9 cellular contexts compared by ENCODE assay signal in the genomic region with DNA sequence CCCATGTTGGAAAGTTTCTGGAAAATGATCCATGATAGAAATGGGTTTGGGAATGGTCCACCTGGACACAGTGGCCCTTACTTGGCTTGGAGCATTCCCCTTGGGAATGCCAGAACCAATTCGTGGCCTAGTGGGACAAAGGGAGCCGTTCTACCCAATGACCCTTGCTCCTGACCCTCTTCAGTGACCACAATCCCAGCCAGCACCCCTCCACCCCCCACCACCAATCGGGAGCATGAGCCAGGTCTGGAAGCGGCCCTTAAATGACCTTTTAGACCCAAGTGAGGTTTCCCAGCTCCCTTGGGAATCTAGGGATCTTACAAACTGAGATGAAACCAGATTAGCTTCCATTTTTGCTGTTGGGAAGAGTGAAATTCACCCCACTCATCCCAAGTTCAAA. TPM values are rescaled to one million over a fixed set of nuclear protein-coding genes. Genes with fewer than 3 reads are reported as not detected.
DNase-seq lines count a peak whose midpoint lies in the region; ATAC-seq, FAIRE-seq and TF ChIP-seq lines count a peak whose summit lies in the region.
"Had no signal": no experiment of that assay in that cellular context is flagged by ENCODE, and none has a peak within 500 bp of the region (broad histone marks: within the 10 kb centered on the region; RNA-seq: fewer than 3 reads in every experiment).

No MANE protein-coding gene starts in this region.

- H3K27ac ChIP-seq in IMR-90 (ENCODE audit: insufficient read depth, low read length) (peak overlapping the region; percentile 34; the same call in 1 of the 2 replicates), ascending aorta (peak overlapping the region; percentile 74 to 76), mesodermal cell (ENCODE audit: low read depth, low read length, severe bottlenecking) (peak overlapping the region; percentile 29), subcutaneous abdominal adipose tissue (ENCODE audit: low read depth, low read length) (peak overlapping the region; percentile 97)

- DNase-seq in IMR-90 (no peak), ascending aorta (ENCODE audit: low spot score in 2 of 2) (no peak), GM12892 (ENCODE audit: insufficient read length) (no peak), erythroblast (lab: John Stamatoyannopoulos, UW) (no peak), cerebellum (ENCODE audit: low spot score) (no peak), SKM-1 (lab: John Stamatoyannopoulos, UW; ENCODE audit: unreplicated experiment) (no peak)

- H4K5ac ChIP-seq in IMR-90 (ENCODE audit: low read depth, low read length), result peak overlapping the region; percentile 85

- no peaks in the 10 kb centered on the region for H3K9me3 ChIP-seq in IMR-90 (ENCODE audit: control insufficient read depth, insufficient read depth, low read length)
- no peaks in the 10 kb centered on the region for H3K9me3 ChIP-seq in ascending aorta
- H3K9me3 ChIP-seq in mesodermal cell (ENCODE audit: control insufficient read depth, low read length), result no peaks in the 10 kb centered on the region
- H3K9me3 ChIP-seq in subcutaneous abdominal adipose tissue (ENCODE audit: control insufficient read depth in 5 of 5, low read length in 5 of 5), result no peaks in the 10 kb centered on the region

- H3K9ac ChIP-seq in IMR-90 (ENCODE audit: low read depth, low read length) (no peak overlapping the region), subcutaneous abdominal adipose tissue (ENCODE audit: low read length in 5 of 5) (peak overlapping the region in 4 of 5 donors; percentile 49 to 75 (median 60))

- 0 out of 2 replicates have a peak overlapping the region, but pooled peaks have one; percentile 40 for H3K4ac ChIP-seq in IMR-90 (ENCODE audit: low read depth, low read length)

- CTCF ChIA-PET in IMR-90 (lab: Yijun Ruan, JAX), result interaction anchor here (0.9 kb wide), 1 partner anchor 18 kb away, joined by 3 read pairs; no protein-coding TSS in a partner anchor

- H4K91ac ChIP-seq in IMR-90 (ENCODE audit: insufficient read depth, low read depth, low read length), result peak overlapping the region; percentile 19; the same call in 1 of the 2 replicates

- ATAC-seq in IMR-90 (ENCODE audit: low read depth), result no peak

- no peak for FAIRE-seq in GM12892 (lab: Jason Lieb, UNC)
- FAIRE-seq: GM12878 had no signal

- H2BK120ac ChIP-seq in IMR-90 (ENCODE audit: low read depth, low read length), result no peak overlapping the region; the same call in 1 of the 2 replicates

- in situ Hi-C loops in IMR-90 (cut with MboI; ENCODE audit: low sequenced_read_pairs), result no loop called here

- peaks cover 3% of the 10 kb centered on the region; the same call in 1 of the 2 replicates for H3K9me1 ChIP-seq in IMR-90 (ENCODE audit: insufficient read depth, low read length)

- peak overlapping the region in 1 of 2 experiments; percentile 43; a peak in 2 of 4 replicates for H4K8ac ChIP-seq in IMR-90 (ENCODE audit: low read depth in 2 of 2, low read length in 2 of 2)

- H3K4me3 ChIP-seq in IMR-90 (ENCODE audit: insufficient read depth, low read depth, low read length) (no peak overlapping the region), ascending aorta (peak overlapping the region in 1 of 2 donors; percentile 6), mesodermal cell (ENCODE audit: extremely low read depth, insufficient read depth, low read length, poor library complexity, severe bottlenecking) (no peak overlapping the region), subcutaneous abdominal adipose tissue (ENCODE audit: low read depth in 1 of 5, low read length in 5 of 5) (no peak overlapping the region)
- H3K4me3 ChIP-seq: GM12878 had no signal

- no peak overlapping the region for H3K56ac ChIP-seq in IMR-90 (ENCODE audit: extremely low read depth, insufficient read depth, low read length)

- H2AK9ac ChIP-seq in IMR-90 (replicated peaks; ENCODE audit: low read depth, low read length, poor library complexity), result peak overlapping the region; percentile 43

- WGBS in IMR-90 (ENCODE audit: extremely low coverage in 2 of 2, insufficient read length in 1 of 2), 2 experiments, result 100% methylated on average over 1 of the region's 4 CpGs; no CpG with 5 or more reads in 1 of the 2 experiments
- 76 to 83% methylated on average over 2 to 3 of the region's 4 CpGs for WGBS in mesodermal cell (ENCODE audit: insufficient coverage in 2 of 2), 2 experiments

- no peaks in the 10 kb centered on the region for H4K20me1 ChIP-seq in IMR-90 (ENCODE audit: insufficient read depth, low read length)

- POLR2A ChIA-PET in IMR-90 (lab: Charles Lee; ENCODE audit: unreplicated experiment), result no interaction called here

- H3K36me3 ChIP-seq in IMR-90 (ENCODE audit: control insufficient read depth, insufficient read depth, low read length), result no peaks in the 10 kb centered on the region
- no peaks in the 10 kb centered on the region for H3K36me3 ChIP-seq in ascending aorta
- no peaks in the 10 kb centered on the region for H3K36me3 ChIP-seq in mesodermal cell (ENCODE audit: control insufficient read depth, insufficient read depth, low read length)
- H3K36me3 ChIP-seq in subcutaneous abdominal adipose tissue (ENCODE audit: control insufficient read depth in 5 of 5, insufficient read depth in 5 of 5, low read length in 5 of 5), result no peaks in the 10 kb centered on the region

- no peaks in the 10 kb centered on the region for H3K79me1 ChIP-seq in IMR-90 (ENCODE audit: low read depth in 1 of 2, low read length in 2 of 2)

- no peak overlapping the region for H2BK15ac ChIP-seq in IMR-90 (ENCODE audit: low read depth, low read length)

- H3K14ac ChIP-seq in IMR-90 (replicated peaks; ENCODE audit: low read depth, low read length), result no peak overlapping the region

- H2AFZ ChIP-seq in IMR-90 (replicated peaks; ENCODE audit: low read length, poor library complexity), result peak overlapping the region; percentile 51

- BruUV-seq in IMR-90 (replicated peaks; lab: Mats Ljungman, UMichigan), result no TSS peak

- TF ChIP-seq CTCF in IMR-90 (conservative IDR thresholded peaks at IDR 0.05; ENCODE audit: low read depth, low read length) (no peak), ascending aorta (IDR thresholded peaks at IDR 0.05) (no peak)

- H2AK5ac ChIP-seq in IMR-90 (ENCODE audit: low read depth, low read length), result no peak overlapping the region

- intact Hi-C loops in IMR-90 (cut with micrococcal nuclease) (no loop called here), ascending aorta (cut with DNase I) (loop anchor here (1.0 to 10.0 kb wide), 10 partner anchors 51 to 1999 kb away; a partner anchor contains a TSS)

- no peak for TF ChIP-seq RAD21 in IMR-90 (IDR thresholded peaks at IDR 0.05; ENCODE audit: low read length)

- peak overlapping the region; percentile 28 for H3K18ac ChIP-seq in IMR-90 (ENCODE audit: low read depth, low read length)

- H2BK20ac ChIP-seq in IMR-90 (ENCODE audit: low read depth, low read length), result peak overlapping the region; percentile 37

- TF ChIP-seq POLR2A in IMR-90 (IDR thresholded peaks at IDR 0.05; ENCODE audit: low read depth, low read length), result no peak
- TF ChIP-seq POLR2A in GM12892 (IDR thresholded peaks at IDR 0.05; ENCODE audit: low read depth, low read length), result no peak
- no peak for TF ChIP-seq POLR2A in erythroblast (IDR thresholded peaks at IDR 0.05; ENCODE audit: low read length)

- peak overlapping the region; percentile 25; the same call in 1 of the 2 replicates for H3K4me2 ChIP-seq in IMR-90 (ENCODE audit: low read depth, low read length)

- peaks cover 38% of the 10 kb centered on the region for H3K4me1 ChIP-seq in IMR-90 (ENCODE audit: control insufficient read depth, insufficient read depth, low read length)
- H3K4me1 ChIP-seq in ascending aorta, result peaks cover 24 to 53% of the 10 kb centered on the region in 2 donors
- H3K4me1 ChIP-seq in mesodermal cell (ENCODE audit: control insufficient read depth, insufficient read depth, low read length, poor library complexity, severe bottlenecking), result peaks cover 31% of the 10 kb centered on the region
- H3K4me1 ChIP-seq in subcutaneous abdominal adipose tissue (ENCODE audit: control insufficient read depth in 5 of 5, insufficient read depth in 5 of 5, low read length in 5 of 5), result peaks cover 14 to 69% (median 66%) of the 10 kb centered on the region in 5 donors

- dilution Hi-C loops in IMR-90 (cut with HindIII; ENCODE audit: low sequenced_read_pairs, unreplicated experiment), result no loop called here

- H3K27me3 ChIP-seq in IMR-90 (ENCODE audit: control insufficient read depth, insufficient read depth, low read length) (peaks cover 26% of the 10 kb centered on the region), ascending aorta (no peaks in the 10 kb centered on the region), subcutaneous abdominal adipose tissue (ENCODE audit: control insufficient read depth in 5 of 5, insufficient read depth in 4 of 5, low read length in 5 of 5) (no peaks in the 10 kb centered on the region)

- H3K23ac ChIP-seq in IMR-90 (ENCODE audit: low read depth, low read length), result peak overlapping the region; percentile 66; the same call in 1 of the 2 replicates

- H2BK5ac ChIP-seq in IMR-90 (ENCODE audit: low read depth, low read length, poor library complexity, severe bottlenecking), result peak overlapping the region; percentile 53

TF ChIP-seq in IMR-90, 13 proteins besides CTCF, POLR2A, EP300 and RAD21 (continues in another document):
- no peak for TF ChIP-seq CHD1 (IDR thresholded peaks at IDR 0.05; ENCODE audit: low read depth, low read length)
- no peak for TF ChIP-seq RFX5 (IDR thresholded peaks at IDR 0.05; ENCODE audit: low read depth, low read length)
- TF ChIP-seq SMC3 (IDR thresholded peaks at IDR 0.05; ENCODE audit: low read depth, low read length), result no peak
- TF ChIP-seq BHLHE40 (IDR thresholded peaks at IDR 0.05; ENCODE audit: low read depth, low read length), result no peak
- no peak for TF ChIP-seq RCOR1 (IDR thresholded peaks at IDR 0.05; ENCODE audit: insufficient replicate concordance, low read length)
- TF ChIP-seq MAZ (IDR thresholded peaks at IDR 0.05; ENCODE audit: borderline replicate concordance, low read depth, low read length), result no peak
- TF ChIP-seq, protein P1, sequence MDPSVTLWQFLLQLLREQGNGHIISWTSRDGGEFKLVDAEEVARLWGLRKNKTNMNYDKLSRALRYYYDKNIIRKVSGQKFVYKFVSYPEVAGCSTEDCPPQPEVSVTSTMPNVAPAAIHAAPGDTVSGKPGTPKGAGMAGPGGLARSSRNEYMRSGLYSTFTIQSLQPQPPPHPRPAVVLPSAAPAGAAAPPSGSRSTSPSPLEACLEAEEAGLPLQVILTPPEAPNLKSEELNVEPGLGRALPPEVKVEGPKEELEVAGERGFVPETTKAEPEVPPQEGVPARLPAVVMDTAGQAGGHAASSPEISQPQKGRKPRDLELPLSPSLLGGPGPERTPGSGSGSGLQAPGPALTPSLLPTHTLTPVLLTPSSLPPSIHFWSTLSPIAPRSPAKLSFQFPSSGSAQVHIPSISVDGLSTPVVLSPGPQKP (IDR thresholded peaks at IDR 0.05; ENCODE audit: borderline replicate concordance, low read depth, low read length), result no peak

RNA-seq across cellular contexts. Expression of a gene that starts 51.3 kb away (rescaled TPM):
- total RNA-seq in IMR-90 (2012; rRNA removed) (2.2 and 3.8 TPM in 2 replicates), ascending aorta (33.0 TPM), cerebellum (35.1 TPM)
- 1.2 and 1.4 TPM in 2 replicates for polyA plus RNA-seq in IMR-90 (2012; rRNA removed)
- 0.74 and 1.0 TPM in 2 replicates for polyA plus RNA-seq in IMR-90 (2012; cell fraction: cytosol; rRNA removed)
- polyA plus RNA-seq in IMR-90 (2012; cell fraction: nucleus; rRNA removed; ENCODE audit: low replicate concordance), result 0.65 and 2.6 TPM in 2 replicates
- polyA plus RNA-seq in mesodermal cell (2013, experiment 1 of 2), result 13.9 TPM
- polyA plus RNA-seq in mesodermal cell (2013, experiment 2 of 2), result 14.9 TPM
- 0.15 TPM for polyA plus RNA-seq in GM12892 (2012; ENCODE audit: missing spikeins)

Comparison
In these comparisons a context has a peak if more than half of its experiments do, and no peak if none do; other contexts are left out.
1. H3K27ac ChIP-seq: peak in every context shown above with its lines; median percentile 97 in subcutaneous abdominal adipose tissue; 75 in ascending aorta; 34 in IMR-90; 29 in mesodermal cell.